ENCODE assay signal across 8 cellular contexts in genomic region chr17:47099451-47099986, GRCh38.
DNase-seq lines count a peak whose midpoint lies in the region; ATAC-seq and TF ChIP-seq lines count a peak whose summit lies in the region.

No MANE protein-coding gene starts in this region.

- intact Hi-C loops in heart left ventricle (cut with DNase I) (loop anchor here in 1 of 10 donors (10.0 kb wide), 1 partner anchor 885 kb away; no protein-coding TSS in a partner anchor), left ventricle myocardium superior (cut with micrococcal nuclease) (no loop called here), mammary epithelial cell (cut with micrococcal nuclease) (no loop called here)

- TF ChIP-seq POLR2A in heart left ventricle (IDR thresholded peaks at IDR 0.05): no peak

- H3K4me1 ChIP-seq in heart left ventricle: peaks cover 0 to 17% (median 9%) of the 10 kb centered on the region in 12 donors
- H3K4me1 ChIP-seq in mammary epithelial cell (ENCODE audit: insufficient read depth, low read length): no peaks in the 10 kb centered on the region
- H3K4me1 ChIP-seq in mucosa of stomach (ENCODE audit: control insufficient read depth, insufficient read depth, low read length): no peaks in the 10 kb centered on the region

- H4K20me1 ChIP-seq in mammary epithelial cell (ENCODE audit: insufficient read depth, low read length): no peaks in the 10 kb centered on the region

- ATAC-seq in heart left ventricle (no peak), left ventricle myocardium superior (no peak)

- BruUV-seq in mammary epithelial cell (replicated peaks; lab: Mats Ljungman, UMichigan): TSS peak; percentile 17

- CTCF ChIA-PET in mammary epithelial cell (lab: Charles Lee; ENCODE audit: low non-redundant PET): no interaction called here

- no peaks in the 10 kb centered on the region for H3K9me3 ChIP-seq in heart left ventricle
- H3K9me3 ChIP-seq in mammary epithelial cell (replicated peaks; ENCODE audit: insufficient read depth, low read length): no peaks in the 10 kb centered on the region
- no peaks in the 10 kb centered on the region for H3K9me3 ChIP-seq in mucosa of stomach (ENCODE audit: control insufficient read depth, low read length)

- H3K9ac ChIP-seq in mammary epithelial cell (ENCODE audit: insufficient read depth, low read length): peak overlapping the region; percentile 73
- peak overlapping the region; percentile 88 for H3K9ac ChIP-seq in mucosa of stomach (ENCODE audit: low read length)

- in situ Hi-C loops in KBM-7 (cut with MboI; ENCODE audit: low pct_unique_long_range_greater_than_20kb, low sequenced_read_pairs): no loop called here
- in situ Hi-C loops in mammary epithelial cell (cut with MboI; ENCODE audit: low sequenced_read_pairs in 2 of 2): no loop called here

- dilution Hi-C loops in mammary epithelial cell (cut with HindIII; ENCODE audit: low sequenced_read_pairs): no loop called here

- H3K36me3 ChIP-seq in heart left ventricle (no peaks in the 10 kb centered on the region), mammary epithelial cell (ENCODE audit: insufficient read depth, low read length) (peaks cover 2% of the 10 kb centered on the region), mucosa of stomach (ENCODE audit: control insufficient read depth, insufficient read depth, low read length) (no peaks in the 10 kb centered on the region)

- WGBS in heart left ventricle, 4 donors: 6 to 9% (median 8%) methylated on average over 21 to 22 of the region's 22 CpGs
- 11% methylated on average over 15 of the region's 22 CpGs for WGBS in mammary epithelial cell (ENCODE audit: low coverage, missing lambda C conversion rate)

- H3K27me3 ChIP-seq in heart left ventricle (no peaks in the 10 kb centered on the region), mammary epithelial cell (ENCODE audit: insufficient read depth, low read length) (no peaks in the 10 kb centered on the region), mucosa of stomach (ENCODE audit: control insufficient read depth, insufficient read depth, low read length) (no peaks in the 10 kb centered on the region)

- H2AFZ ChIP-seq in mammary epithelial cell (ENCODE audit: low read depth, low read length): peak overlapping the region; percentile 99

- H3K27ac ChIP-seq in heart left ventricle (peak overlapping the region; percentile 53 to 86 (median 74)), mammary epithelial cell (ENCODE audit: insufficient read depth, low read depth, low read length) (peak overlapping the region; percentile 50)

- H3K4me3 ChIP-seq in heart left ventricle (peak overlapping the region; percentile 72 to 99 (median 93)), mammary epithelial cell (replicated peaks in 1 of 3; ENCODE audit: insufficient read depth in 1 of 3, low read depth in 2 of 3, low read length in 3 of 3) (peak overlapping the region; percentile 77 to 95 (median 79)), mucosa of stomach (ENCODE audit: low read length) (peak overlapping the region; percentile 87)

- no peak for DNase-seq in heart left ventricle
- DNase-seq in left ventricle myocardium superior: no peak
- DNase-seq in KBM-7: peak; percentile 23
- DNase-seq in mammary epithelial cell: no peak
- no peak for DNase-seq in globus pallidus (ENCODE audit: low spot score)
- DNase-seq in foreskin melanocyte: no peak
- no peak for DNase-seq in medulla oblongata (ENCODE audit: extremely low spot score)

- peak overlapping the region; percentile 80 for H3K4me2 ChIP-seq in mammary epithelial cell (ENCODE audit: insufficient read depth, low read depth, low read length)

- TF ChIP-seq CTCF in heart left ventricle (IDR thresholded peaks at IDR 0.05): no peak
- TF ChIP-seq CTCF in mammary epithelial cell (conservative IDR thresholded peaks at IDR 0.05 in 1 of 2, IDR thresholded peaks at IDR 0.05 in 1 of 2; ENCODE audit: extremely low read depth in 1 of 2, insufficient read depth in 1 of 2, low read depth in 1 of 2, low read length in 2 of 2): no peak

- peaks cover 21% of the 10 kb centered on the region for H3K79me2 ChIP-seq in mammary epithelial cell (ENCODE audit: insufficient read depth, low read length)
